10 cellular contexts compared by ENCODE assay signal in the genomic region with DNA sequence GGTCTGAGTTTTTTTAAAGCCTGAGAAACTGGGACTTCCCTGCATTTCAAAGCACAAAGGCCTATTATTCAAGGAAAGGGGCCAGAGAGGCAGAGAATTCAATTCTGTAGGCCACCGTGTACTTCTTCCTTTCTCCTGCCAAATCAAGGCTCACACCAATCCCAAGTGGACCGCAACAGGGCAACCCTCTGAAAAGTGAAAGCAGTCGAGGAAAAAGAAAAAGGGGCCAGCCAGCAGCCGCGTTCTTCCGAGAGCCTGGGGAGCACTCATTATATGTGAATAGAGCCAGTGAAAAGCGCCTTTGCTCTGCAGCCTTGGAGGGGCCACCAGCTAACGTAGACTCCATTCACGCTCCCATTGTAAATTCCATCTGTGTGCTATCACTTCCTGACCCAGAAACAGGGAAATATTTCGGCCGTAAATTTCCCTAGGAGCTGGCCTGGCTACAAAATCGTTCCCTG. TPM values are rescaled to one million over a fixed set of nuclear protein-coding genes. Genes with fewer than 3 reads are reported as not detected.
A peak's percentile ranks its signal among the peaks of the same experiment; 100 is the strongest.
DNase-seq lines count a peak whose midpoint lies in the region; ATAC-seq, FAIRE-seq and TF ChIP-seq lines count a peak whose summit lies in the region.
"Had no signal": no experiment of that assay in that cellular context is flagged by ENCODE, and none has a peak within 500 bp of the region (broad histone marks: within the 10 kb centered on the region; RNA-seq: fewer than 3 reads in every experiment).

No MANE protein-coding gene starts in this region.

- H2BK120ac ChIP-seq in mesendoderm (ENCODE audit: low read depth, low read length): no peak overlapping the region

- no peaks in the 10 kb centered on the region for H3K79me2 ChIP-seq in endothelial cell of umbilical vein (ENCODE audit: control insufficient read depth, insufficient read depth, low read length)
- no peaks in the 10 kb centered on the region for H3K79me2 ChIP-seq in mesendoderm (ENCODE audit: control insufficient read depth, insufficient read depth, low read length)

- H3K27ac ChIP-seq in endothelial cell of umbilical vein (ENCODE audit: insufficient read depth, low read depth, low read length): peak overlapping the region; percentile 73
- H3K27ac ChIP-seq in mesendoderm (ENCODE audit: low read depth, low read length): peak overlapping the region; percentile 43
- peak overlapping the region; percentile 17 for H3K27ac ChIP-seq in temporal lobe (ENCODE audit: low read depth, low read length)

- CTCF ChIA-PET in endothelial cell of umbilical vein (lab: Charles Lee): interaction anchor here (1.2 to 1.5 kb wide), 4 partner anchors 12 to 36 kb away, joined by 3 to 7 read pairs (median 3); no protein-coding TSS in a partner anchor

- H3K23ac ChIP-seq in mesendoderm (ENCODE audit: low read length): no peak overlapping the region

- no peak overlapping the region for H2BK15ac ChIP-seq in mesendoderm (replicated peaks; ENCODE audit: low read depth)

- no peaks in the 10 kb centered on the region for H3K36me3 ChIP-seq in endothelial cell of umbilical vein (ENCODE audit: control insufficient read depth in 2 of 2, extremely low read depth in 1 of 2, insufficient read depth in 2 of 2, low read length in 2 of 2)
- no peaks in the 10 kb centered on the region for H3K36me3 ChIP-seq in mesendoderm (ENCODE audit: control insufficient read depth, insufficient read depth, low read length)

- peak; percentile 30 for DNase-seq in LHCN-M2 (ENCODE audit: low read depth)
- DNase-seq in endothelial cell of umbilical vein (ENCODE audit: low read depth, low spot score): peak; percentile 81
- peak; percentile 77 for DNase-seq in mesendoderm
- no peak for DNase-seq in activated CD4-positive, alpha-beta T cell treated with anti-CD3 and anti-CD28 coated beads for 4 hours
- no peak for DNase-seq in mucosa of gallbladder (ENCODE audit: low spot score)
- DNase-seq in NCI-H1694 (lab: John Stamatoyannopoulos, UW): no peak
- DNase-seq: activated CD8-positive, alpha-beta memory T cell treated with anti-CD3 and anti-CD28 coated beads for 24 hours had no signal

- H3K9ac ChIP-seq in endothelial cell of umbilical vein (replicated peaks; ENCODE audit: extremely low read depth, insufficient read depth, low read length): peak overlapping the region; percentile 56
- H3K9ac ChIP-seq in mesendoderm (ENCODE audit: low read length): no peak overlapping the region

- H3K4me2 ChIP-seq in endothelial cell of umbilical vein (ENCODE audit: insufficient read depth, low read length): peak overlapping the region; percentile 84
- H3K4me2 ChIP-seq in mesendoderm (ENCODE audit: low read length): no peak overlapping the region

- ATAC-seq in HG03139 (IDR thresholded peaks at IDR 0.05; ENCODE audit: unreplicated experiment): no peak

- H3K4me3 ChIP-seq in endothelial cell of umbilical vein (replicated peaks in 1 of 3; ENCODE audit: insufficient read depth in 1 of 3, low read depth in 1 of 3, low read length in 3 of 3): peak overlapping the region in 2 of 3 experiments; percentile 16 to 42
- H3K4me3 ChIP-seq in mesendoderm (ENCODE audit: low read length): no peak overlapping the region

- dilution Hi-C loops in endothelial cell of umbilical vein (cut with MboI; ENCODE audit: extremely low pct_ligation_motif_present, low sequenced_read_pairs): no loop called here

- H4K5ac ChIP-seq in mesendoderm (ENCODE audit: low read length): no peak overlapping the region

- H4K8ac ChIP-seq in mesendoderm (ENCODE audit: low read depth, low read length): no peak overlapping the region

- H2AK5ac ChIP-seq in mesendoderm (ENCODE audit: low read length): no peak overlapping the region

- no peak overlapping the region for H2BK5ac ChIP-seq in mesendoderm (ENCODE audit: low read length)

- TF ChIP-seq CTCF in endothelial cell of umbilical vein (IDR thresholded peaks at IDR 0.05; ENCODE audit: extremely low read depth in 1 of 2, insufficient read depth in 1 of 2, low read depth in 1 of 2, low read length in 2 of 2): no peak

- no peaks in the 10 kb centered on the region for H3K79me1 ChIP-seq in mesendoderm (ENCODE audit: low read length)

- H3K4ac ChIP-seq in mesendoderm (ENCODE audit: low read depth, low read length): no peak overlapping the region

- H3K56ac ChIP-seq in mesendoderm (ENCODE audit: low read length): peak overlapping the region; percentile 43

- no peaks in the 10 kb centered on the region for H3K27me3 ChIP-seq in endothelial cell of umbilical vein (ENCODE audit: control insufficient read depth in 2 of 2, insufficient read depth in 2 of 2, low read length in 2 of 2)
- no peaks in the 10 kb centered on the region for H3K27me3 ChIP-seq in mesendoderm (ENCODE audit: insufficient read depth, low read length, poor library complexity)

- H2AFZ ChIP-seq in endothelial cell of umbilical vein (ENCODE audit: low read depth, low read length): peak overlapping the region; percentile 91

- no peaks in the 10 kb centered on the region for H3K9me3 ChIP-seq in endothelial cell of umbilical vein (replicated peaks; ENCODE audit: control insufficient read depth, insufficient read depth, low read length)

- TF ChIP-seq POLR2A in endothelial cell of umbilical vein (IDR thresholded peaks at IDR 0.05; ENCODE audit: low read depth, low read length): no peak

- H3K4me1 ChIP-seq in endothelial cell of umbilical vein (ENCODE audit: control insufficient read depth, extremely low read depth, insufficient read depth, low read length): peaks cover 11% of the 10 kb centered on the region
- no peaks in the 10 kb centered on the region for H3K4me1 ChIP-seq in mesendoderm (ENCODE audit: control insufficient read depth, low read depth, low read length)

- no CpG with 5 or more reads among the region's 12 CpGs for WGBS in mesendoderm (ENCODE audit: extremely low coverage, insufficient coverage, low lambda C conversion rate)

- H4K20me1 ChIP-seq in endothelial cell of umbilical vein (replicated peaks; ENCODE audit: control insufficient read depth, extremely low read depth, insufficient read depth, low read length): no peaks in the 10 kb centered on the region

- H3K9me1 ChIP-seq in endothelial cell of umbilical vein (replicated peaks; ENCODE audit: control insufficient read depth, extremely low read depth, insufficient read depth, low read length): no peaks in the 10 kb centered on the region

- peak overlapping the region; percentile 73 for H3K18ac ChIP-seq in mesendoderm (ENCODE audit: low read length)

- POLR2A ChIA-PET in endothelial cell of umbilical vein (lab: Charles Lee): interaction anchor here (0.6 kb wide), 1 partner anchor 26 kb away, joined by 3 read pairs; no protein-coding TSS in a partner anchor

- no TSS peak for BruUV-seq in endothelial cell of umbilical vein (replicated peaks; lab: Mats Ljungman, UMichigan)

- FAIRE-seq in endothelial cell of umbilical vein (lab: Jason Lieb, UNC): peak; percentile 96
- FAIRE-seq: islet of Langerhans had no signal

- intact Hi-C loops in endothelial cell of umbilical vein (cut with micrococcal nuclease): loop anchor here (1.0 kb wide), 1 partner anchor 45 kb away; no protein-coding TSS in a partner anchor

TF ChIP-seq in endothelial cell of umbilical vein, 7 proteins besides CTCF, POLR2A, EP300 and RAD21:
- no peak for TF ChIP-seq EZH2 (IDR thresholded peaks at IDR 0.05; ENCODE audit: borderline replicate concordance, low read depth, low read length, severe bottlenecking)
- no peak for TF ChIP-seq MYC (IDR thresholded peaks at IDR 0.05; ENCODE audit: low read depth, low read length)
- TF ChIP-seq FOS (IDR thresholded peaks at IDR 0.05; ENCODE audit: borderline replicate concordance, insufficient read depth, low read length): peak; percentile 27
- TF ChIP-seq JUN (IDR thresholded peaks at IDR 0.05; ENCODE audit: borderline replicate concordance, insufficient read depth, insufficient read length, low read depth): peak; percentile 39
- TF ChIP-seq, protein P1, sequence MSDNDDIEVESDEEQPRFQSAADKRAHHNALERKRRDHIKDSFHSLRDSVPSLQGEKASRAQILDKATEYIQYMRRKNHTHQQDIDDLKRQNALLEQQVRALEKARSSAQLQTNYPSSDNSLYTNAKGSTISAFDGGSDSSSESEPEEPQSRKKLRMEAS (IDR thresholded peaks at IDR 0.05; ENCODE audit: insufficient read depth, insufficient read length): no peak

RNA-seq across cellular contexts. Expression of a gene that starts 45.9 kb away (rescaled TPM):
- total RNA-seq in LHCN-M2 (2014; rRNA removed) (46.8 and 55.0 TPM in 2 replicates), endothelial cell of umbilical vein (22.7 and 26.5 TPM in 2 replicates), temporal lobe (60.2 TPM), mucosa of gallbladder (43.4 TPM)
- polyA plus RNA-seq in LHCN-M2 (2012): 35.7 TPM
- 10.0 and 10.5 TPM in 2 replicates for polyA plus RNA-seq in endothelial cell of umbilical vein
- 15.7 and 17.8 TPM in 2 replicates for polyA plus RNA-seq in endothelial cell of umbilical vein (2011; cell fraction: cytosol; rRNA removed)
- 13.4 and 13.5 TPM in 2 replicates for polyA plus RNA-seq in endothelial cell of umbilical vein (2011; cell fraction: nucleus; rRNA removed)
- 29.0 and 37.1 TPM in 2 replicates for polyA plus RNA-seq in endothelial cell of umbilical vein (2012)
- 19.3 and 33.5 TPM in 2 replicates for polyA minus RNA-seq in endothelial cell of umbilical vein
- 37.1 TPM for polyA minus RNA-seq in endothelial cell of umbilical vein (2011; cell fraction: cytosol; rRNA and poly(A)+ RNA removed)
- polyA minus RNA-seq in endothelial cell of umbilical vein (2011; cell fraction: nucleus; rRNA and poly(A)+ RNA removed): 13.6 and 15.8 TPM in 2 replicates
- 36.5 TPM for polyA plus RNA-seq in mesendoderm (2013, experiment 1 of 2)
- 37.8 TPM for polyA plus RNA-seq in mesendoderm (2013, experiment 2 of 2)

Comparison
In these comparisons a context has a peak if more than half of its experiments do, and no peak if none do; other contexts are left out.
1. DNase-seq: peak in LHCN-M2 (single experiment), endothelial cell of umbilical vein (single experiment) and mesendoderm (single experiment); none in activated CD4-positive, alpha-beta T cell treated with anti-CD3 and anti-CD28 coated beads for 4 hours (0 of 2), mucosa of gallbladder (single experiment) and NCI-H1694 (single experiment).
2. H3K27ac ChIP-seq: peak in every context shown above with its lines; median percentile 73 in endothelial cell of umbilical vein; 43 in mesendoderm; 17 in temporal lobe.